Comparison of ENCODE assay signal across 15 cellular contexts in the genomic region with DNA sequence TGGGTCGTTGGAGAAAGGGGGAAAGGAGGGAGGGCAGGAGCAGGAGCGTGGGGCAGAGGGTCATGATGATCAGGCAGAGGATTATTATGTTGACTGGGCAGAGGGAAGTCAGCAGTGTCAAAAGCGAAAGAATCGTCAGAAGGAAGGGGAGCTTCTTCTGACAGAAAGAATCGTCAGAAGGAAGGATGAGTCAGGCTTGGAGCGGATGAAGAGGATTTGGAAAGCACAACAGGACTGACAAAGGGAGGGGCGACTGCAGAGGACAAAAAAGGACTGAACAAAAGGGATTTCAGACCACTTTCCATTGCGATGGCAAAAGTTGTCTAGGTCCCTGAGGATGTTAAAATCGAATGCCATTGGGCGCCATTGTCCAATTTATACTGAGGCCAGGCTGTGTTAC.
DNase-seq lines count a peak whose midpoint lies in the region; TF ChIP-seq lines count a peak whose summit lies in the region.
"Had no signal": no experiment of that assay in that cellular context is flagged by ENCODE, and none has a peak within 500 bp of the region (broad histone marks: within the 10 kb centered on the region; RNA-seq: fewer than 3 reads in every experiment).

No MANE protein-coding gene starts in this region.

- H3K9me3 ChIP-seq in osteoblast (ENCODE audit: low read depth, low read length) = peaks cover 4% of the 10 kb centered on the region
- H3K9me3 ChIP-seq: BLaER1 treated with 17β-estradiol and CSF1 and Interleukin-3, amounts not matched to agents 10 nM and 100 nM had no signal

- H3K27ac ChIP-seq in osteoblast (ENCODE audit: low read depth, low read length) = no peak overlapping the region
- H3K27ac ChIP-seq: BLaER1 treated with 17β-estradiol and CSF1 and Interleukin-3, amounts not matched to agents 10 nM and 100 nM had no signal

- DNase-seq in COLO829 (ENCODE audit: low spot score) (peak; percentile 27), M059J (ENCODE audit: low read depth) (peak; percentile 7), ecto neural progenitor cell (ENCODE audit: low spot score) (peak; percentile 11), osteoblast (ENCODE audit: insufficient read length, low spot score, missing footprints) (peak; percentile 63), NOMO-1 (lab: John Stamatoyannopoulos, UW; ENCODE audit: unreplicated experiment in 2 of 2) (no peak), SK-N-DZ (ENCODE audit: low spot score) (no peak), GM19240 (ENCODE audit: insufficient read length, low spot score) (no peak)
- DNase-seq: 8988T; ACHN; Calu3; CD4-positive, CD25-positive, alpha-beta regulatory T cell; DMS 273 treated with DMSO at 0.1 percent for 48 hours; HCEC 1CT had no signal

- no peaks in the 10 kb centered on the region for H3K4me1 ChIP-seq in osteoblast (ENCODE audit: insufficient read depth, low read length)

- no peak overlapping the region for H3K4me2 ChIP-seq in osteoblast (ENCODE audit: insufficient read depth, low read length)
- H3K4me2 ChIP-seq: BLaER1 treated with 17β-estradiol and CSF1 and Interleukin-3, amounts not matched to agents 10 nM and 100 nM had no signal

- no peaks in the 10 kb centered on the region for H3K79me2 ChIP-seq in osteoblast (ENCODE audit: insufficient read depth, low read length)

- TF ChIP-seq CTCF in osteoblast (IDR thresholded peaks at IDR 0.05; ENCODE audit: extremely low read depth, low read depth, low read length) = no peak

- H3K36me3 ChIP-seq in osteoblast (ENCODE audit: insufficient read depth, low read length) = no peaks in the 10 kb centered on the region
- H3K36me3 ChIP-seq: BLaER1 treated with 17β-estradiol and CSF1 and Interleukin-3, amounts not matched to agents 10 nM and 100 nM had no signal

- H3K27me3 ChIP-seq in osteoblast (ENCODE audit: insufficient read depth, low read length) = no peaks in the 10 kb centered on the region
- H3K27me3 ChIP-seq: BLaER1 treated with 17β-estradiol and CSF1 and Interleukin-3, amounts not matched to agents 10 nM and 100 nM had no signal

- no peak overlapping the region for H2AFZ ChIP-seq in osteoblast (ENCODE audit: low read length)

- H3K4me3 ChIP-seq in osteoblast (ENCODE audit: insufficient read depth, low read length) = no peak overlapping the region
- H3K4me3 ChIP-seq: BLaER1 treated with 17β-estradiol and CSF1 and Interleukin-3, amounts not matched to agents 10 nM and 100 nM; K562 had no signal

- no peaks in the 10 kb centered on the region for H4K20me1 ChIP-seq in osteoblast (ENCODE audit: insufficient read depth, low read length)
- H4K20me1 ChIP-seq: BLaER1 treated with 17β-estradiol and CSF1 and Interleukin-3, amounts not matched to agents 10 nM and 100 nM had no signal

Comparison
In these comparisons a context has a peak if more than half of its experiments do, and no peak if none do; other contexts are left out.
1. DNase-seq: peak in COLO829 (single experiment), M059J (single experiment), ecto neural progenitor cell (single experiment) and osteoblast (single experiment); none in NOMO-1 (0 of 2), SK-N-DZ (single experiment) and GM19240 (single experiment).